In genomic region chr3:23837691-23838090, GRCh38 we compare ENCODE assay signal across 30 cellular contexts. TPM values are rescaled to one million over a fixed set of nuclear protein-coding genes. Genes with fewer than 3 reads are reported as not detected.
A peak's percentile ranks its signal among the peaks of the same experiment; 100 is the strongest.
DNase-seq lines count a peak whose midpoint lies in the region; ATAC-seq and TF ChIP-seq lines count a peak whose summit lies in the region.
"Had no signal": no experiment of that assay in that cellular context is flagged by ENCODE, and none has a peak within 500 bp of the region (broad histone marks: within the 10 kb centered on the region; RNA-seq: fewer than 3 reads in every experiment).

No MANE protein-coding gene starts in this region.

- H3K4me3 Mint-ChIP-seq in T-helper 17 cell (no peak overlapping the region), glutamatergic neuron (ENCODE audit: unreplicated experiment) (no peak overlapping the region)
- H3K4me3 Mint-ChIP-seq: activated naive CD4-positive, alpha-beta T cell treated with anti-CD3 and anti-CD28 coated beads, Interleukin-2, amount 50 U/mL, for 24 hours; endodermal cell; IgD-negative memory B cell; immature natural killer cell had no signal

- in situ Hi-C loops in brain microvascular endothelial cell (cut with HindIII; ENCODE audit: low pct_ligation_motif_present, low sequenced_read_pairs): no loop called here

- H3K9me3 ChIP-seq in T-helper 17 cell (ENCODE audit: control insufficient read depth, low read length, poor library complexity, severe bottlenecking): no peaks in the 10 kb centered on the region
- H3K9me3 ChIP-seq: esophagus squamous epithelium, neutrophil had no signal

- ATAC-seq in GM18858 (IDR thresholded peaks at IDR 0.05; ENCODE audit: unreplicated experiment) (peak; percentile 38), GM21576 (IDR thresholded peaks at IDR 0.05; ENCODE audit: unreplicated experiment) (peak; percentile 43), HG02870 (IDR thresholded peaks at IDR 0.05; ENCODE audit: unreplicated experiment) (peak; percentile 54), T-helper 17 cell (no peak)
- ATAC-seq: left lobe of liver had no signal

- H3K36me3 ChIP-seq in brain microvascular endothelial cell (replicated peaks): no peaks in the 10 kb centered on the region
- H3K36me3 ChIP-seq: cardiac muscle cell, esophagus squamous epithelium, neutrophil, WERI-Rb-1 had no signal

- peak overlapping the region; percentile 9 for H3K27ac Mint-ChIP-seq in T-helper 17 cell
- H3K27ac Mint-ChIP-seq in glutamatergic neuron (ENCODE audit: unreplicated experiment): no peak overlapping the region
- H3K27ac Mint-ChIP-seq: activated naive CD4-positive, alpha-beta T cell treated with anti-CD3 and anti-CD28 coated beads, Interleukin-2, amount 50 U/mL, for 24 hours; endodermal cell; immature natural killer cell had no signal

- no peaks in the 10 kb centered on the region for H3K27me3 ChIP-seq in brain microvascular endothelial cell (replicated peaks)
- H3K27me3 ChIP-seq: cardiac muscle cell, esophagus squamous epithelium, neutrophil had no signal

- no peak for DNase-seq in T-helper 17 cell
- DNase-seq in putamen (ENCODE audit: low spot score): no peak
- DNase-seq in glutamatergic neuron: no peak
- no peak for DNase-seq in HT-29 (ENCODE audit: low spot score)
- no peak for DNase-seq in brain microvascular endothelial cell
- DNase-seq: activated CD8-positive, alpha-beta memory T cell treated with anti-CD3 and anti-CD28 coated beads, Interleukin-2, amount 50 U/mL, for 4 hours; anterior cingulate cortex; endodermal cell; esophagus squamous epithelium; GOT3; hippocampal formation; immature natural killer cell; mesendoderm; NCI-H1105; NCI-H1930; NCI-H82; OCI-M1; trophoblast cell; WERI-Rb-1 had no signal

- no peak overlapping the region for H3K4me3 ChIP-seq in brain microvascular endothelial cell (ENCODE audit: low read depth, low read length)
- H3K4me3 ChIP-seq: cardiac muscle cell, coronary artery, esophagus squamous epithelium had no signal

- no peak overlapping the region for H3K27ac ChIP-seq in brain microvascular endothelial cell
- H3K27ac ChIP-seq: C4-2B, cardiac muscle cell, coronary artery, esophagus squamous epithelium, neutrophil, WERI-Rb-1 had no signal

- H3K27me3 Mint-ChIP-seq in T-helper 17 cell (no peaks in the 10 kb centered on the region), glutamatergic neuron (ENCODE audit: unreplicated experiment) (no peaks in the 10 kb centered on the region)
- H3K27me3 Mint-ChIP-seq: activated naive CD4-positive, alpha-beta T cell treated with anti-CD3 and anti-CD28 coated beads, Interleukin-2, amount 50 U/mL, for 24 hours; IgD-negative memory B cell; progenitor cell of endocrine pancreas had no signal

- no peak for TF ChIP-seq CTCF in glutamatergic neuron (IDR thresholded peaks at IDR 0.05; ENCODE audit: partially characterized antibody, unreplicated experiment)
- TF ChIP-seq CTCF in brain microvascular endothelial cell (IDR thresholded peaks at IDR 0.05; ENCODE audit: low read depth, low read length, missing control alignments): no peak

- H3K36me3 Mint-ChIP-seq in T-helper 17 cell (ENCODE audit: low read depth) (no peaks in the 10 kb centered on the region), glutamatergic neuron (ENCODE audit: unreplicated experiment) (no peaks in the 10 kb centered on the region)
- H3K36me3 Mint-ChIP-seq: IgD-negative memory B cell, immature natural killer cell had no signal

- H3K9me3 Mint-ChIP-seq in glutamatergic neuron (ENCODE audit: unreplicated experiment): peaks cover 2% of the 10 kb centered on the region
- H3K9me3 Mint-ChIP-seq: activated naive CD4-positive, alpha-beta T cell treated with anti-CD3 and anti-CD28 coated beads, Interleukin-2, amount 50 U/mL, for 24 hours; endodermal cell; IgD-negative memory B cell; immature natural killer cell had no signal

- H3K4me1 Mint-ChIP-seq in T-helper 17 cell (peaks cover 26% of the 10 kb centered on the region), glutamatergic neuron (ENCODE audit: low read depth, unreplicated experiment) (peaks cover 11% of the 10 kb centered on the region)

RNA-seq across cellular contexts. Expression of gene UBE2E1, which starts 31.9 kb away (rescaled TPM):
- total RNA-seq in T-helper 17 cell: 10 to 100 TPM; 62.2 to 70.7 TPM
- 74.2 TPM for total RNA-seq in glutamatergic neuron (ENCODE audit: unreplicated experiment)
- 43.1 and 51.3 TPM in 2 replicates for total RNA-seq in HT-29 (2014; rRNA removed; shearing (Covaris generic))
